In genomic region chr15:40893019-40893723, GRCh38 we compare ENCODE assay signal across 8 cellular contexts. TPM values are rescaled to one million over a fixed set of nuclear protein-coding genes. Genes with fewer than 3 reads are reported as not detected.
DNase-seq lines count a peak whose midpoint lies in the region; ATAC-seq and TF ChIP-seq lines count a peak whose summit lies in the region.

No MANE protein-coding gene starts in this region.

- TF ChIP-seq CTCF in WTC11 (IDR thresholded peaks at IDR 0.05) = no peak

- WGBS in right cardiac atrium = 78% methylated on average over 24 of the region's 24 CpGs

- H3K4me1 ChIP-seq in HUES48 (ENCODE audit: control insufficient read depth, insufficient read depth, low read length) (peaks cover 10% of the 10 kb centered on the region), right cardiac atrium (ENCODE audit: control insufficient read depth, insufficient read depth, low read length) (peaks cover 6% of the 10 kb centered on the region), skeletal muscle tissue (ENCODE audit: control insufficient read depth in 3 of 3, insufficient read depth in 3 of 3, low read length in 3 of 3) (peaks cover 15 to 25% (median 15%) of the 10 kb centered on the region in 3 donors)

- H3K4me1 Mint-ChIP-seq in WTC11 = peaks cover 13% of the 10 kb centered on the region

- intact Hi-C loops in right cardiac atrium (cut with DNase I) = loop anchor here in 2 of 4 donors (5.0 to 10.0 kb wide), 3 partner anchors 36 to 216 kb away; partner anchors contain the start of gene RAD51 (in 1 of the 2)
- intact Hi-C loops in head of caudate nucleus (cut with DNase I) = loop anchor here (2.0 to 10.0 kb wide), 4 partner anchors 34 to 224 kb away; partner anchors contain the start of genes DNAJC17, INO80, RMDN3 and ZFYVE19
- intact Hi-C loops in posterior vena cava (cut with DNase I) = loop anchor here in 1 of 2 donors (5.0 kb wide), 1 partner anchor 36 kb away; no protein-coding TSS in a partner anchor

- CTCF ChIA-PET in WTC11 (lab: Charles Lee) = interaction anchor here (0.6 to 6.5 kb wide), 49 partner anchors 9 to 556 kb away, joined by 3 to 500 read pairs (median 10); partner anchors contain the start of genes CCDC32, CHP1, DNAJC17 and GCHFR

- DNase-seq in WTC11 (ENCODE audit: low spot score) = no peak
- DNase-seq in right cardiac atrium = peak in 2 of 3 donors; percentile 62 to 68
- no peak for DNase-seq in head of caudate nucleus
- no peak for DNase-seq in NCI-H1417 treated with DMSO at 0.1 percent for 48 hours (lab: John Stamatoyannopoulos, UW)
- no peak for DNase-seq in posterior vena cava (ENCODE audit: low spot score)

- H3K27me3 ChIP-seq in HUES48 (ENCODE audit: control insufficient read depth, insufficient read depth, low read length) = peaks cover 5% of the 10 kb centered on the region
- H3K27me3 ChIP-seq in right cardiac atrium (ENCODE audit: control insufficient read depth, insufficient read depth) = no peaks in the 10 kb centered on the region
- no peaks in the 10 kb centered on the region for H3K27me3 ChIP-seq in skeletal muscle tissue (ENCODE audit: control insufficient read depth in 3 of 3, insufficient read depth in 3 of 3, low read length in 3 of 3)

- peaks cover 21% of the 10 kb centered on the region for H3K36me3 ChIP-seq in HUES48 (ENCODE audit: control insufficient read depth, insufficient read depth, low read length)
- H3K36me3 ChIP-seq in skeletal muscle tissue (ENCODE audit: control insufficient read depth in 3 of 3, insufficient read depth in 3 of 3, low read length in 3 of 3) = peaks cover 7 to 10% (median 8%) of the 10 kb centered on the region in 3 donors

- H3K4me3 Mint-ChIP-seq in WTC11 = peak overlapping the region; percentile 97

- H3K9ac ChIP-seq in HUES48 (ENCODE audit: low read depth, low read length) = no peak overlapping the region
- H3K9ac ChIP-seq in skeletal muscle tissue (ENCODE audit: low read depth in 1 of 3, low read length in 3 of 3) = peak overlapping the region in 2 of 3 donors; percentile 93 to 95

- H3K4me3 ChIP-seq in HUES48 (ENCODE audit: low read depth, low read length) (peak overlapping the region; percentile 66; the same call in 1 of the 2 replicates), right cardiac atrium (ENCODE audit: low read length) (no peak overlapping the region), skeletal muscle tissue (ENCODE audit: low read length in 3 of 3) (peak overlapping the region; percentile 86 to 94 (median 88))

- H3K27ac Mint-ChIP-seq in WTC11 = 0 out of 2 replicates have a peak overlapping the region, but pooled peaks have one; percentile 26

- peaks cover 16% of the 10 kb centered on the region for H3K36me3 Mint-ChIP-seq in WTC11

- no peak for ATAC-seq in WTC11
- no peak for ATAC-seq in right cardiac atrium
- ATAC-seq in GM19452 (IDR thresholded peaks at IDR 0.05; ENCODE audit: unreplicated experiment) = no peak

- no peak overlapping the region for H3K27ac ChIP-seq in HUES48 (ENCODE audit: low read depth, low read length)
- no peak overlapping the region for H3K27ac ChIP-seq in right cardiac atrium (ENCODE audit: low read length)
- H3K27ac ChIP-seq in skeletal muscle tissue (ENCODE audit: low read depth, low read length) = peak overlapping the region; percentile 97

- H3K27me3 Mint-ChIP-seq in WTC11 (ENCODE audit: low read depth) = peaks cover 17% of the 10 kb centered on the region

- no peaks in the 10 kb centered on the region for H3K9me3 Mint-ChIP-seq in WTC11

- POLR2A ChIA-PET in WTC11 (lab: Charles Lee) = interaction anchor here (0.6 to 2.4 kb wide), 11 partner anchors 10 to 198 kb away, joined by 3 to 18 read pairs (median 5); partner anchors contain the start of genes RAD51, RHOV and SPINT1

- no peaks in the 10 kb centered on the region for H3K9me3 ChIP-seq in HUES48 (ENCODE audit: control insufficient read depth, insufficient read depth, low read length)
- no peaks in the 10 kb centered on the region for H3K9me3 ChIP-seq in right cardiac atrium (ENCODE audit: control insufficient read depth, low read length)
- H3K9me3 ChIP-seq in skeletal muscle tissue (ENCODE audit: control insufficient read depth in 3 of 3, low read length in 3 of 3) = no peaks in the 10 kb centered on the region

TF ChIP-seq in WTC11, 78 proteins besides CTCF, POLR2A, EP300 and RAD21 (continues in another document):
- no peak for TF ChIP-seq HMGA2 (CRISPR knock-in tag; IDR thresholded peaks at IDR 0.05)
- no peak for TF ChIP-seq FOXJ3 (CRISPR knock-in tag; IDR thresholded peaks at IDR 0.05; ENCODE audit: borderline replicate concordance)
- TF ChIP-seq, protein P1, sequence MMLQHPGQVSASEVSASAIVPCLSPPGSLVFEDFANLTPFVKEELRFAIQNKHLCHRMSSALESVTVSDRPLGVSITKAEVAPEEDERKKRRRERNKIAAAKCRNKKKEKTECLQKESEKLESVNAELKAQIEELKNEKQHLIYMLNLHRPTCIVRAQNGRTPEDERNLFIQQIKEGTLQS (CRISPR knock-in tag; conservative IDR thresholded peaks at IDR 0.05) = no peak
- TF ChIP-seq, protein P2, sequence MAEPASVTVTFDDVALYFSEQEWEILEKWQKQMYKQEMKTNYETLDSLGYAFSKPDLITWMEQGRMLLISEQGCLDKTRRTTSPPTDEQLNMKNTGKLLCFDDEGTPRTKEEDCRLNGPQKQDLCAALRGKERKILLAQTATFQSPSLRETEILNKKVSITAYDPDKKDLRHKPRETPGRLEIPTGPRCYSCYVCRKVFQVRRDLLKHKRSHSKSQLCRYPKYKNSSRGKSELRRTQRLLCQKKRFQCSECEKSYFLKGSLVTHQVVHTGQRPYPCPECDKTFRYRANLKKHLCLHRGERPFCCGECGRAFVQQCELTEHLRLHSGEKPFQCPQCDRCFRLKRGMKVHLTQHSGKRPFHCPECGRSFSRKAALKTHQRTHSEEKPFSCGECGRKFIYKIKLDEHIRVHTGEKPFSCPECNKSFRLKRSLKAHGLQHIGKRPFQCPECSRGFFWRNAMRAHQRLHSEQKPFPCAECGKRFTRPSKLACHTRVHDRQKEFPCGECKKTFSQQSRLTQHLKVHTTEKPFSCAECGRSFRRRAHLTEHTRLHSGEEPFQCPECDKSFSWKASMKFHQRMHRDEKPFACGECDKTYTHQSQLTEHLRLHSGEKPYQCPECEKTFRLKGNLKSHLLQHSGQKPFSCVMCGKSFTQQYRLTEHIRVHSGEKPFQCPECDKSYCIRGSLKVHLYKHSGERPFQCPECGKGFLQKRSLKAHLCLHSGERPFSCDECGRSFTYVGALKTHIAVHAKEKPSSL (CRISPR knock-in tag; conservative IDR thresholded peaks at IDR 0.05) = no peak
- no peak for TF ChIP-seq ZNF219 (CRISPR knock-in tag; IDR thresholded peaks at IDR 0.05; ENCODE audit: borderline replicate concordance)
- TF ChIP-seq ZNF396 (CRISPR knock-in tag; IDR thresholded peaks at IDR 0.05; ENCODE audit: borderline replicate concordance) = no peak
- no peak for TF ChIP-seq GRHL2 (CRISPR knock-in tag; IDR thresholded peaks at IDR 0.05; ENCODE audit: insufficient replicate concordance, severe bottlenecking)
- no peak for TF ChIP-seq SOX15 (CRISPR knock-in tag; IDR thresholded peaks at IDR 0.05)
- no peak for TF ChIP-seq ETV6 (CRISPR knock-in tag; IDR thresholded peaks at IDR 0.05)
- TF ChIP-seq CREM (CRISPR knock-in tag; IDR thresholded peaks at IDR 0.05) = no peak
- TF ChIP-seq, protein P3, sequence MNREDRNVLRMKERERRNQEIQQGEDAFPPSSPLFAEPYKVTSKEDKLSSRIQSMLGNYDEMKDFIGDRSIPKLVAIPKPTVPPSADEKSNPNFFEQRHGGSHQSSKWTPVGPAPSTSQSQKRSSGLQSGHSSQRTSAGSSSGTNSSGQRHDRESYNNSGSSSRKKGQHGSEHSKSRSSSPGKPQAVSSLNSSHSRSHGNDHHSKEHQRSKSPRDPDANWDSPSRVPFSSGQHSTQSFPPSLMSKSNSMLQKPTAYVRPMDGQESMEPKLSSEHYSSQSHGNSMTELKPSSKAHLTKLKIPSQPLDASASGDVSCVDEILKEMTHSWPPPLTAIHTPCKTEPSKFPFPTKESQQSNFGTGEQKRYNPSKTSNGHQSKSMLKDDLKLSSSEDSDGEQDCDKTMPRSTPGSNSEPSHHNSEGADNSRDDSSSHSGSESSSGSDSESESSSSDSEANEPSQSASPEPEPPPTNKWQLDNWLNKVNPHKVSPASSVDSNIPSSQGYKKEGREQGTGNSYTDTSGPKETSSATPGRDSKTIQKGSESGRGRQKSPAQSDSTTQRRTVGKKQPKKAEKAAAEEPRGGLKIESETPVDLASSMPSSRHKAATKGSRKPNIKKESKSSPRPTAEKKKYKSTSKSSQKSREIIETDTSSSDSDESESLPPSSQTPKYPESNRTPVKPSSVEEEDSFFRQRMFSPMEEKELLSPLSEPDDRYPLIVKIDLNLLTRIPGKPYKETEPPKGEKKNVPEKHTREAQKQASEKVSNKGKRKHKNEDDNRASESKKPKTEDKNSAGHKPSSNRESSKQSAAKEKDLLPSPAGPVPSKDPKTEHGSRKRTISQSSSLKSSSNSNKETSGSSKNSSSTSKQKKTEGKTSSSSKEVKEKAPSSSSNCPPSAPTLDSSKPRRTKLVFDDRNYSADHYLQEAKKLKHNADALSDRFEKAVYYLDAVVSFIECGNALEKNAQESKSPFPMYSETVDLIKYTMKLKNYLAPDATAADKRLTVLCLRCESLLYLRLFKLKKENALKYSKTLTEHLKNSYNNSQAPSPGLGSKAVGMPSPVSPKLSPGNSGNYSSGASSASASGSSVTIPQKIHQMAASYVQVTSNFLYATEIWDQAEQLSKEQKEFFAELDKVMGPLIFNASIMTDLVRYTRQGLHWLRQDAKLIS (CRISPR knock-in tag; IDR thresholded peaks at IDR 0.05; ENCODE audit: borderline replicate concordance) = no peak

RNA-seq across cellular contexts. Expression of gene VPS18, which starts 1.1 kb away (rescaled TPM):
- total RNA-seq in WTC11 (2021) = 22.0 to 27.3 TPM (median 24.1 TPM) in 3 replicates
- 10 to 100 TPM; 17.6 to 21.0 (median 19.4) TPM for total RNA-seq in right cardiac atrium
- polyA plus RNA-seq in right cardiac atrium = 12.7 TPM
- 20.9 TPM for total RNA-seq in skeletal muscle tissue
- 10 to 100 TPM; 21.9 to 23.3 TPM for total RNA-seq in posterior vena cava

RNA-seq across cellular contexts. Expression of gene RHOV, which starts 19.1 kb away (rescaled TPM):
- total RNA-seq in WTC11 (2021) = 5.0 to 5.4 TPM (median 5.1 TPM) in 3 replicates
- total RNA-seq in right cardiac atrium = not detected
- polyA plus RNA-seq in right cardiac atrium = not detected
- total RNA-seq in skeletal muscle tissue = 1.0 TPM
- not detected for total RNA-seq in posterior vena cava

RNA-seq across cellular contexts. Expression of gene DLL4, which starts 36.0 kb away (rescaled TPM):
- total RNA-seq in WTC11 (2021) = 0.94 to 1.6 TPM (median 1.1 TPM) in 3 replicates
- 10 to 100 TPM in 1 of 4 donors, 1 to 10 TPM in 3; 5.9 to 14.4 (median 7.2) TPM for total RNA-seq in right cardiac atrium
- polyA plus RNA-seq in right cardiac atrium = 7.2 TPM
- total RNA-seq in skeletal muscle tissue = 11.5 TPM
- total RNA-seq in posterior vena cava = 1 to 10 TPM; 7.4 to 9.8 TPM

RNA-seq across cellular contexts. Expression of gene SPINT1, which starts 49.3 kb away (rescaled TPM):
- 140 to 153 TPM (median 144 TPM) in 3 replicates for total RNA-seq in WTC11 (2021)
- 1 to 10 TPM in 1 of 4 donors, under 1 TPM in 3; 0.46 to 1.1 (median 0.66) TPM for total RNA-seq in right cardiac atrium
- 0.43 TPM for polyA plus RNA-seq in right cardiac atrium
- under 0.01 TPM for total RNA-seq in skeletal muscle tissue
- total RNA-seq in posterior vena cava = 1 to 10 TPM; 1.7 to 3.2 TPM

Comparison
In these comparisons a context has a peak if more than half of its experiments do, and no peak if none do; other contexts are left out.
1. DNase-seq: peak in right cardiac atrium (2 of 3); none in WTC11 (single experiment), head of caudate nucleus (0 of 42), NCI-H1417 treated with DMSO at 0.1 percent for 48 hours (single experiment) and posterior vena cava (single experiment).